In the genomic region with DNA sequence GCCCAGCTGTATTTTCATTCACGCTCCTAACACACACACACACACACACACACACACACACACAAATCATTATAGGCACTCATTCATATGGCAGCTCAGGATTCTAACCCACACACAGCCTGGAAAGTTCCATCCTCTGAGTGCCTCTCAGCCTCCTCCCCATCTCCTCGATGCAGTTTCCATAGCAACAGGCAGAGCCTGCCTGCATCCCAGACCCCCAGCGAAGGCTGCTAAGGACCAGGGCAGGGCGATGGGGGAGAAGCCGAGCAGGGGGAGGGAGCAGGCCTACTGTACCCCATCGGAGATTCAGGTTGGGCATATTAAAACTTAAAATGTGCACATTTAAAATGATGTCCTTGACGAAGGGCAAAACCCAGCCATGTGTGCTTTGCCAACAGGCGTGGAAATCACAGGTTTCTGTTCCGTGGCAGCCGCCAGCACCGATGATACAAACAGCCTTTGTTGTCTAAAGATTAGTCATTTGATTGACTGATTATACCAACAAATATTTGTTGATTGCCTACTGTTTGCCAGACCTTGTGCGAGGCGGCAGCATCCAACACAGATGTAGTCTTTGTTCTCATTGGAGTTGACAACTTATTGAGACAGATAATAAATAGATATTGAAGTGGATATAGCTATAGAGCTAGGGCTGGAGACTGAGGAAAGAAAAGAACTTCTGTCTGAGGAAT, we compare ENCODE assay signal across 1 cellular context.
TF ChIP-seq lines count a peak whose summit lies in the region.

No MANE protein-coding gene starts in this region.

TF ChIP-seq in HepG2, 621 proteins besides CTCF, POLR2A, EP300 and RAD21 (continued from another document and continues in another):
- no peak for TF ChIP-seq ZXDC (CRISPR knock-in tag; IDR thresholded peaks at IDR 0.05)
- no peak for TF ChIP-seq ZNF816 (CRISPR knock-in tag; IDR thresholded peaks at IDR 0.05; ENCODE audit: borderline replicate concordance)
- no peak for TF ChIP-seq NKX3-1 (CRISPR knock-in tag; IDR thresholded peaks at IDR 0.05)
- TF ChIP-seq THRA (CRISPR knock-in tag; IDR thresholded peaks at IDR 0.05; ENCODE audit: borderline replicate concordance) = no peak
- no peak for TF ChIP-seq RBM39 (IDR thresholded peaks at IDR 0.05; ENCODE audit: low read depth, low read length, poor library complexity, severe bottlenecking)
- no peak for TF ChIP-seq ZNF12 (CRISPR knock-in tag; IDR thresholded peaks at IDR 0.05)
- TF ChIP-seq ZNF138 (CRISPR knock-in tag; IDR thresholded peaks at IDR 0.05; ENCODE audit: low read depth) = no peak
- TF ChIP-seq ZNF451 (CRISPR knock-in tag; IDR thresholded peaks at IDR 0.05) = no peak
- TF ChIP-seq, protein P1, sequence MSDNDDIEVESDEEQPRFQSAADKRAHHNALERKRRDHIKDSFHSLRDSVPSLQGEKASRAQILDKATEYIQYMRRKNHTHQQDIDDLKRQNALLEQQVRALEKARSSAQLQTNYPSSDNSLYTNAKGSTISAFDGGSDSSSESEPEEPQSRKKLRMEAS (IDR thresholded peaks at IDR 0.05) = peak; percentile 41; the same call in 1 of the 2 replicates
- TF ChIP-seq ZNF530 (CRISPR knock-in tag; IDR thresholded peaks at IDR 0.05; ENCODE audit: low read depth) = no peak
- TF ChIP-seq, protein P2, sequence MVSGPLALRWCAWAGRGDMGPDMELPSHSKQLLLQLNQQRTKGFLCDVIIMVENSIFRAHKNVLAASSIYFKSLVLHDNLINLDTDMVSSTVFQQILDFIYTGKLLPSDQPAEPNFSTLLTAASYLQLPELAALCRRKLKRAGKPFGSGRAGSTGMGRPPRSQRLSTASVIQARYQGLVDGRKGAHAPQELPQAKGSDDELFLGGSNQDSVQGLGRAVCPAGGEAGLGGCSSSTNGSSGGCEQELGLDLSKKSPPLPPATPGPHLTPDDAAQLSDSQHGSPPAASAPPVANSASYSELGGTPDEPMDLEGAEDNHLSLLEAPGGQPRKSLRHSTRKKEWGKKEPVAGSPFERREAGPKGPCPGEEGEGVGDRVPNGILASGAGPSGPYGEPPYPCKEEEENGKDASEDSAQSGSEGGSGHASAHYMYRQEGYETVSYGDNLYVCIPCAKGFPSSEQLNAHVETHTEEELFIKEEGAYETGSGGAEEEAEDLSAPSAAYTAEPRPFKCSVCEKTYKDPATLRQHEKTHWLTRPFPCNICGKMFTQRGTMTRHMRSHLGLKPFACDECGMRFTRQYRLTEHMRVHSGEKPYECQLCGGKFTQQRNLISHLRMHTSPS (CRISPR knock-in tag; IDR thresholded peaks at IDR 0.05; ENCODE audit: low read depth) = no peak
- no peak for TF ChIP-seq SYNCRIP (IDR thresholded peaks at IDR 0.05; ENCODE audit: insufficient read depth, low read depth, low read length)
- TF ChIP-seq ZNF3 (CRISPR knock-in tag; IDR thresholded peaks at IDR 0.05) = no peak
- TF ChIP-seq ONECUT2 (CRISPR knock-in tag; IDR thresholded peaks at IDR 0.05) = no peak
- TF ChIP-seq KLF11 (CRISPR knock-in tag; IDR thresholded peaks at IDR 0.05) = no peak
- no peak for TF ChIP-seq ZIK1 (CRISPR knock-in tag; IDR thresholded peaks at IDR 0.05; ENCODE audit: borderline replicate concordance, low read depth)
- no peak for TF ChIP-seq AGO2 (optimal IDR thresholded peaks at IDR 0.05; ENCODE audit: low read depth, low read length)
- TF ChIP-seq, protein P3, sequence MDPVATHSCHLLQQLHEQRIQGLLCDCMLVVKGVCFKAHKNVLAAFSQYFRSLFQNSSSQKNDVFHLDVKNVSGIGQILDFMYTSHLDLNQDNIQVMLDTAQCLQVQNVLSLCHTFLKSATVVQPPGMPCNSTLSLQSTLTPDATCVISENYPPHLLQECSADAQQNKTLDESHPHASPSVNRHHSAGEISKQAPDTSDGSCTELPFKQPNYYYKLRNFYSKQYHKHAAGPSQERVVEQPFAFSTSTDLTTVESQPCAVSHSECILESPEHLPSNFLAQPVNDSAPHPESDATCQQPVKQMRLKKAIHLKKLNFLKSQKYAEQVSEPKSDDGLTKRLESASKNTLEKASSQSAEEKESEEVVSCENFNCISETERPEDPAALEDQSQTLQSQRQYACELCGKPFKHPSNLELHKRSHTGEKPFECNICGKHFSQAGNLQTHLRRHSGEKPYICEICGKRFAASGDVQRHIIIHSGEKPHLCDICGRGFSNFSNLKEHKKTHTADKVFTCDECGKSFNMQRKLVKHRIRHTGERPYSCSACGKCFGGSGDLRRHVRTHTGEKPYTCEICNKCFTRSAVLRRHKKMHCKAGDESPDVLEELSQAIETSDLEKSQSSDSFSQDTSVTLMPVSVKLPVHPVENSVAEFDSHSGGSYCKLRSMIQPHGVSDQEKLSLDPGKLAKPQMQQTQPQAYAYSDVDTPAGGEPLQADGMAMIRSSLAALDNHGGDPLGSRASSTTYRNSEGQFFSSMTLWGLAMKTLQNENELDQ (CRISPR knock-in tag; IDR thresholded peaks at IDR 0.05; ENCODE audit: borderline replicate concordance) = no peak
- no peak for TF ChIP-seq JUND (CRISPR knock-in tag; IDR thresholded peaks at IDR 0.05)
- TF ChIP-seq ZSCAN22 (CRISPR knock-in tag; IDR thresholded peaks at IDR 0.05) = no peak
- TF ChIP-seq RAD51 (IDR thresholded peaks at IDR 0.05; ENCODE audit: borderline replicate concordance) = no peak
- TF ChIP-seq, protein P4, sequence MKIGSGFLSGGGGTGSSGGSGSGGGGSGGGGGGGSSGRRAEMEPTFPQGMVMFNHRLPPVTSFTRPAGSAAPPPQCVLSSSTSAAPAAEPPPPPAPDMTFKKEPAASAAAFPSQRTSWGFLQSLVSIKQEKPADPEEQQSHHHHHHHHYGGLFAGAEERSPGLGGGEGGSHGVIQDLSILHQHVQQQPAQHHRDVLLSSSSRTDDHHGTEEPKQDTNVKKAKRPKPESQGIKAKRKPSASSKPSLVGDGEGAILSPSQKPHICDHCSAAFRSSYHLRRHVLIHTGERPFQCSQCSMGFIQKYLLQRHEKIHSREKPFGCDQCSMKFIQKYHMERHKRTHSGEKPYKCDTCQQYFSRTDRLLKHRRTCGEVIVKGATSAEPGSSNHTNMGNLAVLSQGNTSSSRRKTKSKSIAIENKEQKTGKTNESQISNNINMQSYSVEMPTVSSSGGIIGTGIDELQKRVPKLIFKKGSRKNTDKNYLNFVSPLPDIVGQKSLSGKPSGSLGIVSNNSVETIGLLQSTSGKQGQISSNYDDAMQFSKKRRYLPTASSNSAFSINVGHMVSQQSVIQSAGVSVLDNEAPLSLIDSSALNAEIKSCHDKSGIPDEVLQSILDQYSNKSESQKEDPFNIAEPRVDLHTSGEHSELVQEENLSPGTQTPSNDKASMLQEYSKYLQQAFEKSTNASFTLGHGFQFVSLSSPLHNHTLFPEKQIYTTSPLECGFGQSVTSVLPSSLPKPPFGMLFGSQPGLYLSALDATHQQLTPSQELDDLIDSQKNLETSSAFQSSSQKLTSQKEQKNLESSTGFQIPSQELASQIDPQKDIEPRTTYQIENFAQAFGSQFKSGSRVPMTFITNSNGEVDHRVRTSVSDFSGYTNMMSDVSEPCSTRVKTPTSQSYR (CRISPR knock-in tag; IDR thresholded peaks at IDR 0.05; ENCODE audit: borderline replicate concordance) = no peak
- TF ChIP-seq AGO1 (IDR thresholded peaks at IDR 0.05; ENCODE audit: low read depth, low read length, poor library complexity, severe bottlenecking) = no peak
- no peak for TF ChIP-seq DBP (CRISPR knock-in tag; IDR thresholded peaks at IDR 0.05; ENCODE audit: not compliant biosample characterization)
- 0 out of 2 replicates have a peak, but pooled peaks have one; percentile 35 for TF ChIP-seq FOXP1 (IDR thresholded peaks at IDR 0.05)
- TF ChIP-seq FOXP1 (CRISPR knock-in tag; IDR thresholded peaks at IDR 0.05) = peak; percentile 82; the same call in 1 of the 2 replicates
- no peak for TF ChIP-seq HNF4G (IDR thresholded peaks at IDR 0.05; ENCODE audit: borderline replicate concordance, low read depth, low read length)
- TF ChIP-seq HNF4G (CRISPR knock-in tag; IDR thresholded peaks at IDR 0.05; ENCODE audit: borderline replicate concordance, low read depth) = no peak
- TF ChIP-seq ZNF224 (CRISPR knock-in tag; IDR thresholded peaks at IDR 0.05) = no peak
- no peak for TF ChIP-seq NAIF1 (CRISPR knock-in tag; IDR thresholded peaks at IDR 0.05; ENCODE audit: borderline replicate concordance)
- no peak for TF ChIP-seq ZC3H13 (CRISPR knock-in tag; IDR thresholded peaks at IDR 0.05)
- TF ChIP-seq ZNF274 (CRISPR knock-in tag; IDR thresholded peaks at IDR 0.05) = no peak
- TF ChIP-seq ZC3H4 (CRISPR knock-in tag; IDR thresholded peaks at IDR 0.05; ENCODE audit: borderline replicate concordance) = no peak
- TF ChIP-seq, protein P5, sequence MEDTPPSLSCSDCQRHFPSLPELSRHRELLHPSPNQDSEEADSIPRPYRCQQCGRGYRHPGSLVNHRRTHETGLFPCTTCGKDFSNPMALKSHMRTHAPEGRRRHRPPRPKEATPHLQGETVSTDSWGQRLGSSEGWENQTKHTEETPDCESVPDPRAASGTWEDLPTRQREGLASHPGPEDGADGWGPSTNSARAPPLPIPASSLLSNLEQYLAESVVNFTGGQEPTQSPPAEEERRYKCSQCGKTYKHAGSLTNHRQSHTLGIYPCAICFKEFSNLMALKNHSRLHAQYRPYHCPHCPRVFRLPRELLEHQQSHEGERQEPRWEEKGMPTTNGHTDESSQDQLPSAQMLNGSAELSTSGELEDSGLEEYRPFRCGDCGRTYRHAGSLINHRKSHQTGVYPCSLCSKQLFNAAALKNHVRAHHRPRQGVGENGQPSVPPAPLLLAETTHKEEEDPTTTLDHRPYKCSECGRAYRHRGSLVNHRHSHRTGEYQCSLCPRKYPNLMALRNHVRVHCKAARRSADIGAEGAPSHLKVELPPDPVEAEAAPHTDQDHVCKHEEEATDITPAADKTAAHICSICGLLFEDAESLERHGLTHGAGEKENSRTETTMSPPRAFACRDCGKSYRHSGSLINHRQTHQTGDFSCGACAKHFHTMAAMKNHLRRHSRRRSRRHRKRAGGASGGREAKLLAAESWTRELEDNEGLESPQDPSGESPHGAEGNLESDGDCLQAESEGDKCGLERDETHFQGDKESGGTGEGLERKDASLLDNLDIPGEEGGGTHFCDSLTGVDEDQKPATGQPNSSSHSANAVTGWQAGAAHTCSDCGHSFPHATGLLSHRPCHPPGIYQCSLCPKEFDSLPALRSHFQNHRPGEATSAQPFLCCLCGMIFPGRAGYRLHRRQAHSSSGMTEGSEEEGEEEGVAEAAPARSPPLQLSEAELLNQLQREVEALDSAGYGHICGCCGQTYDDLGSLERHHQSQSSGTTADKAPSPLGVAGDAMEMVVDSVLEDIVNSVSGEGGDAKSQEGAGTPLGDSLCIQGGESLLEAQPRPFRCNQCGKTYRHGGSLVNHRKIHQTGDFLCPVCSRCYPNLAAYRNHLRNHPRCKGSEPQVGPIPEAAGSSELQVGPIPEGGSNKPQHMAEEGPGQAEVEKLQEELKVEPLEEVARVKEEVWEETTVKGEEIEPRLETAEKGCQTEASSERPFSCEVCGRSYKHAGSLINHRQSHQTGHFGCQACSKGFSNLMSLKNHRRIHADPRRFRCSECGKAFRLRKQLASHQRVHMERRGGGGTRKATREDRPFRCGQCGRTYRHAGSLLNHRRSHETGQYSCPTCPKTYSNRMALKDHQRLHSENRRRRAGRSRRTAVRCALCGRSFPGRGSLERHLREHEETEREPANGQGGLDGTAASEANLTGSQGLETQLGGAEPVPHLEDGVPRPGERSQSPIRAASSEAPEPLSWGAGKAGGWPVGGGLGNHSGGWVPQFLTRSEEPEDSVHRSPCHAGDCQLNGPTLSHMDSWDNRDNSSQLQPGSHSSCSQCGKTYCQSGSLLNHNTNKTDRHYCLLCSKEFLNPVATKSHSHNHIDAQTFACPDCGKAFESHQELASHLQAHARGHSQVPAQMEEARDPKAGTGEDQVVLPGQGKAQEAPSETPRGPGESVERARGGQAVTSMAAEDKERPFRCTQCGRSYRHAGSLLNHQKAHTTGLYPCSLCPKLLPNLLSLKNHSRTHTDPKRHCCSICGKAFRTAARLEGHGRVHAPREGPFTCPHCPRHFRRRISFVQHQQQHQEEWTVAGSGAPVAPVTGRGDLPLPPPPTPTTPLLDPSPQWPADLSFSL (CRISPR knock-in tag; IDR thresholded peaks at IDR 0.05) = no peak
- TF ChIP-seq MEF2D (CRISPR knock-in tag; IDR thresholded peaks at IDR 0.05) = no peak
- TF ChIP-seq, protein P6, sequence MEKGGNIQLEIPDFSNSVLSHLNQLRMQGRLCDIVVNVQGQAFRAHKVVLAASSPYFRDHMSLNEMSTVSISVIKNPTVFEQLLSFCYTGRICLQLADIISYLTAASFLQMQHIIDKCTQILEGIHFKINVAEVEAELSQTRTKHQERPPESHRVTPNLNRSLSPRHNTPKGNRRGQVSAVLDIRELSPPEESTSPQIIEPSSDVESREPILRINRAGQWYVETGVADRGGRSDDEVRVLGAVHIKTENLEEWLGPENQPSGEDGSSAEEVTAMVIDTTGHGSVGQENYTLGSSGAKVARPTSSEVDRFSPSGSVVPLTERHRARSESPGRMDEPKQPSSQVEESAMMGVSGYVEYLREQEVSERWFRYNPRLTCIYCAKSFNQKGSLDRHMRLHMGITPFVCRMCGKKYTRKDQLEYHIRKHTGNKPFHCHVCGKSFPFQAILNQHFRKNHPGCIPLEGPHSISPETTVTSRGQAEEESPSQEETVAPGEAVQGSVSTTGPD (CRISPR knock-in tag; IDR thresholded peaks at IDR 0.05) = no peak
- no peak for TF ChIP-seq NCOA1 (CRISPR knock-in tag; IDR thresholded peaks at IDR 0.05)
- no peak for TF ChIP-seq FOXK2 (IDR thresholded peaks at IDR 0.05)
